In genomic region chr10:133196221-133196920, GRCh38 we compare ENCODE assay signal across 26 cellular contexts. TPM values are rescaled to one million over a fixed set of nuclear protein-coding genes. Genes with fewer than 3 reads are reported as not detected.
DNase-seq lines count a peak whose midpoint lies in the region; ATAC-seq, FAIRE-seq and TF ChIP-seq lines count a peak whose summit lies in the region.
"Had no signal": no experiment of that assay in that cellular context is flagged by ENCODE, and none has a peak within 500 bp of the region (broad histone marks: within the 10 kb centered on the region; RNA-seq: fewer than 3 reads in every experiment).

No MANE protein-coding gene starts in this region.

- H3K4me2 ChIP-seq in BLaER1 = peak overlapping the region; percentile 59
- H3K4me2 ChIP-seq in H9 (ENCODE audit: insufficient read depth, insufficient read length, low read length) = no peak overlapping the region
- no peak overlapping the region for H3K4me2 ChIP-seq in K562 (ENCODE audit: insufficient read depth, low read length)

- CTCF ChIA-PET in K562 (lab: Yijun Ruan, JAX; ENCODE audit: low intra/inter-chr PET ratio) = no interaction called here

- H2BK20ac ChIP-seq in H9 (ENCODE audit: low read depth, low read length, poor library complexity, severe bottlenecking) = no peak overlapping the region

- H3K36me3 Mint-ChIP-seq in H9 (ENCODE audit: insufficient read depth in 1 of 3, low read depth in 3 of 3) = peaks cover 1 to 17% (median 13%) of the 10 kb centered on the region in 3 experiments; a peak in 6 of 7 replicates
- H3K36me3 Mint-ChIP-seq: CD4-positive, alpha-beta memory T cell had no signal

- H3K9me3 ChIP-seq in BLaER1 (peaks cover 25% of the 10 kb centered on the region; the same call in 1 of the 2 replicates), H9 (ENCODE audit: control insufficient read depth, low read depth, low read length) (no peaks in the 10 kb centered on the region), K562 (replicated peaks; ENCODE audit: control insufficient read depth, insufficient read depth, low read depth, low read length) (no peaks in the 10 kb centered on the region), thyroid gland (no peaks in the 10 kb centered on the region)
- H3K9me3 ChIP-seq: BE2C, SJCRH30 had no signal

- FAIRE-seq in K562 (lab: Jason Lieb, UNC) = no peak
- FAIRE-seq: A204.1, GM12892, GM18507, H54, HTR-8/SVneo had no signal

- no peaks in the 10 kb centered on the region for H3K9me1 ChIP-seq in K562 (ENCODE audit: control insufficient read depth, insufficient read depth, low read length)

- H3K23ac ChIP-seq in H9 (ENCODE audit: insufficient read length, low read depth, low read length) = no peak overlapping the region

- H3K56ac ChIP-seq in H9 (ENCODE audit: insufficient read length, low read depth, low read length) = no peak overlapping the region

- H3K27me3 Mint-ChIP-seq in H9 (ENCODE audit: low read depth) = peaks cover 16% of the 10 kb centered on the region

- H2BK5ac ChIP-seq in H9 (ENCODE audit: insufficient read length, low read length) = no peak overlapping the region

- H3T11ph ChIP-seq in H9 (ENCODE audit: low read length) = no peak overlapping the region

- no peak for TF ChIP-seq RAD21 in K562 (CRISPR knock-in tag; conservative IDR thresholded peaks at IDR 0.05 in 1 of 2, IDR thresholded peaks at IDR 0.05 in 1 of 2)

- no peaks in the 10 kb centered on the region for H3K23me2 ChIP-seq in H9 (ENCODE audit: insufficient read length, low read depth, low read length, poor library complexity, severe bottlenecking)

- H3K36me3 ChIP-seq in BLaER1 = no peaks in the 10 kb centered on the region
- no peaks in the 10 kb centered on the region for H3K36me3 ChIP-seq in K562 (ENCODE audit: control insufficient read depth, insufficient read depth, low read length)
- H3K36me3 ChIP-seq in thyroid gland = no peaks in the 10 kb centered on the region
- H3K36me3 ChIP-seq: BE2C, SJCRH30 had no signal

- no peak overlapping the region for H2BK15ac ChIP-seq in H9 (ENCODE audit: low read depth, low read length)

- no peak overlapping the region for H3K14ac ChIP-seq in H9 (ENCODE audit: insufficient read depth, low read length)

- H2AFZ ChIP-seq in H9 (ENCODE audit: low read length) = no peak overlapping the region
- H2AFZ ChIP-seq in K562 (ENCODE audit: low read depth, low read length) = 0 out of 2 replicates have a peak overlapping the region, but pooled peaks have one; percentile 16

- no peaks in the 10 kb centered on the region for H3K79me2 ChIP-seq in H9 (ENCODE audit: insufficient read depth, low read length)
- H3K79me2 ChIP-seq in K562 (ENCODE audit: control insufficient read depth, insufficient read depth, low read length) = no peaks in the 10 kb centered on the region

- H3K18ac ChIP-seq in H9 (ENCODE audit: insufficient read length, low read depth, low read length) = no peak overlapping the region

- H3K27ac ChIP-seq in BLaER1 (no peak overlapping the region), H9 (ENCODE audit: insufficient read length, low read depth, low read length) (no peak overlapping the region), K562 (ENCODE audit: extremely low read depth, low read depth, low read length) (no peak overlapping the region), thyroid gland (no peak overlapping the region)
- H3K27ac ChIP-seq: RWPE1, SJCRH30 had no signal

- H2AK5ac ChIP-seq in H9 (ENCODE audit: insufficient read length, low read length) = no peak overlapping the region

- no peak overlapping the region for H3K4ac ChIP-seq in H9 (ENCODE audit: low read depth, low read length)

- no peak overlapping the region for H4K91ac ChIP-seq in H9 (ENCODE audit: insufficient read length, low read depth, low read length)

- no peaks in the 10 kb centered on the region for H3K27me3 ChIP-seq in BLaER1
- H3K27me3 ChIP-seq in H9 (ENCODE audit: insufficient read depth, low read length) = no peaks in the 10 kb centered on the region
- H3K27me3 ChIP-seq in K562 (ENCODE audit: control insufficient read depth in 2 of 2, insufficient read depth in 2 of 2, low read length in 2 of 2) = peaks cover 12 to 53% of the 10 kb centered on the region in 2 experiments; a peak in 4 of 5 replicates
- no peaks in the 10 kb centered on the region for H3K27me3 ChIP-seq in thyroid gland
- H3K27me3 ChIP-seq: SJCRH30 had no signal

- TF ChIP-seq EP300 in K562 (IDR thresholded peaks at IDR 0.05; ENCODE audit: low read length) = no peak

- H3K4me3 Mint-ChIP-seq in H9 = no peak overlapping the region
- H3K4me3 Mint-ChIP-seq: CD4-positive, alpha-beta memory T cell had no signal

- peaks cover 17 to 31% of the 10 kb centered on the region in 2 experiments for H3K9me3 Mint-ChIP-seq in H9

- DNase-seq in H9 (no peak), K562 (ENCODE audit: extremely low read depth in 1 of 4, low spot score in 3 of 4) (peak in 3 of 4 experiments; percentile 20 to 39 (median 27)), middle frontal gyrus (ENCODE audit: extremely low spot score, low spot score) (peak; percentile 13), thyroid gland (no peak), T1000 (lab: John Stamatoyannopoulos, UW) (no peak)
- DNase-seq: BE2C; Calu3; CD4-positive, alpha-beta memory T cell; DMS53; KBM-7; NCI-H1105 treated with DMSO at 0.1 percent for 48 hours; NCI-H1694 treated with DMSO at 0.1 percent for 48 hours; NCI-H2107; NCI-H2227 treated with DMSO at 0.1 percent for 48 hours; NCI-H510A treated with DMSO at 0.1 percent for 48 hours; NCI-H82; OCI-M1; SJCRH30 had no signal

- H3K4me3 ChIP-seq in BLaER1 (no peak overlapping the region), K562 (no peak overlapping the region), thyroid gland (replicated peaks in 1 of 3) (no peak overlapping the region)
- H3K4me3 ChIP-seq: SJCRH30 had no signal

- peak; percentile 58 for ATAC-seq in K562
- no peak for ATAC-seq in HG02884 (IDR thresholded peaks at IDR 0.05; ENCODE audit: unreplicated experiment)

- no peak overlapping the region for H4K8ac ChIP-seq in H9 (replicated peaks; ENCODE audit: insufficient read length, low read depth, low read length)

- H4K20me1 ChIP-seq in BLaER1 = no peaks in the 10 kb centered on the region
- H4K20me1 ChIP-seq in H9 (ENCODE audit: control insufficient read depth, insufficient read depth, insufficient read length) = no peaks in the 10 kb centered on the region
- no peaks in the 10 kb centered on the region for H4K20me1 ChIP-seq in K562 (replicated peaks; ENCODE audit: control insufficient read depth, insufficient read depth, low read length)

- POLR2A ChIA-PET in K562 (lab: Yijun Ruan, JAX) = no interaction called here

- WGBS in H9 (ENCODE audit: extremely low coverage, insufficient read length, low lambda C conversion rate) = no CpG with 5 or more reads among the region's 24 CpGs
- 16% methylated on average over 21 of the region's 24 CpGs for WGBS in K562 (ENCODE audit: insufficient coverage, low coverage, missing lambda C conversion rate)
- WGBS in thyroid gland, 2 donors = 80 to 88% methylated on average over 21 to 24 of the region's 24 CpGs

- no TSS peak for BruUV-seq in K562 (replicated peaks; lab: Mats Ljungman, UMichigan)

- intact Hi-C loops in K562 (cut with micrococcal nuclease) (no loop called here), thyroid gland (cut with DNase I) (no loop called here)

- 0 out of 4 replicates have a peak, but pooled peaks cover 0 to 2% of the 10 kb centered on the region in 2 experiments for H3K4me1 Mint-ChIP-seq in H9
- H3K4me1 Mint-ChIP-seq: CD4-positive, alpha-beta memory T cell had no signal

- no peak overlapping the region for H2BK12ac ChIP-seq in H9 (ENCODE audit: insufficient read length, low read depth, low read length)

- H3K9ac ChIP-seq in BLaER1 (0 out of 2 replicates have a peak overlapping the region, but pooled peaks have one; percentile 34), H9 (ENCODE audit: extremely low read depth, insufficient read length, low read length) (no peak overlapping the region), K562 (ENCODE audit: insufficient read depth in 1 of 2, low read depth in 2 of 2, low read length in 2 of 2) (no peak overlapping the region)

- peak overlapping the region in 2 of 3 experiments; percentile 14 to 90; a peak in 2 of 7 replicates for H3K27ac Mint-ChIP-seq in H9
- H3K27ac Mint-ChIP-seq: CD4-positive, alpha-beta memory T cell had no signal

- H3K79me1 ChIP-seq in H9 (ENCODE audit: insufficient read depth, low read depth, low read length, poor library complexity, severe bottlenecking) = no peaks in the 10 kb centered on the region

- no peak overlapping the region for H4K5ac ChIP-seq in H9 (ENCODE audit: insufficient read length, low read depth, low read length)

- no peak for TF ChIP-seq POLR2A in K562 (conservative IDR thresholded peaks at IDR 0.05)
- TF ChIP-seq POLR2A in thyroid gland (IDR thresholded peaks at IDR 0.05) = no peak

- H3K4me1 ChIP-seq in BLaER1 = peaks cover 26% of the 10 kb centered on the region
- H3K4me1 ChIP-seq in H9 (ENCODE audit: insufficient read depth, low read length) = no peaks in the 10 kb centered on the region
- H3K4me1 ChIP-seq in K562 (replicated peaks in 1 of 2; ENCODE audit: control insufficient read depth in 2 of 2, insufficient read depth in 2 of 2, low read length in 2 of 2) = peaks cover 0 to 52% of the 10 kb centered on the region in 2 experiments; a peak in 2 of 5 replicates
- no peaks in the 10 kb centered on the region for H3K4me1 ChIP-seq in thyroid gland
- H3K4me1 ChIP-seq: BE2C, SJCRH30 had no signal

- TF ChIP-seq CTCF in H9 (conservative IDR thresholded peaks at IDR 0.05) = no peak
- no peak for TF ChIP-seq CTCF in K562 (IDR thresholded peaks at IDR 0.05 in 2 of 3, conservative IDR thresholded peaks at IDR 0.05 in 1 of 3; ENCODE audit: insufficient read depth in 2 of 3, low read depth in 1 of 3, low read length in 3 of 3)
- TF ChIP-seq CTCF in thyroid gland (IDR thresholded peaks at IDR 0.05) = no peak

- no peak overlapping the region for H2BK120ac ChIP-seq in H9 (ENCODE audit: low read depth, low read length, poor library complexity, severe bottlenecking)

- in situ Hi-C loops in K562 (cut with MboI) = no loop called here

RNA-seq across cellular contexts. Expression of gene UTF1, which starts 33.6 kb away (rescaled TPM):
- total RNA-seq in H9 (2021) (31.5 and 38.6 TPM in 2 replicates), K562 (2014; rRNA removed) (not detected in 2 replicates), K562 (2014; rRNA removed; fragmentation: Illumina TruSeq; extraction: Trizol) (not detected in 2 replicates), K562 (2015; rRNA removed; fragmentation: Illumina TruSeq; extraction: Trizol) (not detected in 2 replicates), K562 (2021) (0.16 and 0.35 TPM in 2 replicates), thyroid gland (not detected)
- not detected in 2 replicates for total RNA-seq in K562 (2011; cell fraction: chromatin; rRNA removed; ENCODE audit: low replicate concordance)
- total RNA-seq in K562 (2011; cell fraction: nucleolus; rRNA removed) = not detected in 2 replicates
- total RNA-seq in K562 (2011; cell fraction: nucleoplasm; rRNA removed) = not detected in 2 replicates
- polyA plus RNA-seq in K562 (2011; rRNA removed) (not detected in 2 replicates), K562 (2014; fragmentation: Illumina TruSeq; extraction: Trizol) (not detected in 2 replicates), K562 (2014; fragmentation: Nextera tagmentation; extraction: Ambion mirVana) (not detected), K562 (2014; rRNA removed) (0.46 TPM in 1 of 2 replicates, not detected in the other)
- 0.12 TPM in 1 of 2 replicates, not detected in the other for polyA plus RNA-seq in K562 (2011; cell fraction: cytosol; rRNA removed)
- 0.14 TPM in 1 of 2 replicates, not detected in the other for polyA plus RNA-seq in K562 (2011; cell fraction: nucleus; rRNA removed)
- 0.09 and 0.28 TPM in 2 replicates for polyA plus RNA-seq in K562 (2012)
- polyA minus RNA-seq in K562 (2011; rRNA and poly(A)+ RNA removed) = not detected in 2 replicates
- polyA minus RNA-seq in K562 (2011; cell fraction: cytosol; rRNA and poly(A)+ RNA removed) = not detected in 2 replicates
- not detected in 2 replicates for polyA minus RNA-seq in K562 (2011; cell fraction: nucleus; rRNA and poly(A)+ RNA removed)
- total RNA-seq: Calu3; CD4-positive, alpha-beta memory T cell; SJCRH30 had no signal
- polyA plus RNA-seq: CD4-positive, alpha-beta memory T cell had no signal

RNA-seq across cellular contexts. Expression of gene KNDC1, which starts 36.4 kb away (rescaled TPM):
- 13.7 and 15.7 TPM in 2 replicates for total RNA-seq in H9 (2021)
- total RNA-seq in K562 (2011; cell fraction: chromatin; rRNA removed; ENCODE audit: low replicate concordance) = 0.86 TPM in 1 of 2 replicates, not detected in the other
- total RNA-seq in K562 (2011; cell fraction: nucleolus; rRNA removed) = 1.5 and 1.8 TPM in 2 replicates
- total RNA-seq in K562 (2011; cell fraction: nucleoplasm; rRNA removed) = 2.1 TPM in 1 of 2 replicates, not detected in the other
- total RNA-seq in K562 (2014; rRNA removed) = under 0.01 TPM in 1 of 2 replicates, not detected in the other
- not detected in 2 replicates for total RNA-seq in K562 (2014; rRNA removed; fragmentation: Illumina TruSeq; extraction: Trizol)
- total RNA-seq in K562 (2015; rRNA removed; fragmentation: Illumina TruSeq; extraction: Trizol) = not detected in 2 replicates
- 0.11 TPM in 1 of 2 replicates, not detected in the other for total RNA-seq in K562 (2021)
- polyA plus RNA-seq in K562 (2011; rRNA removed) = 0.20 and 0.26 TPM in 2 replicates
- 0.04 and 0.18 TPM in 2 replicates for polyA plus RNA-seq in K562 (2011; cell fraction: cytosol; rRNA removed)
- 0.52 and 2.3 TPM in 2 replicates for polyA plus RNA-seq in K562 (2011; cell fraction: nucleus; rRNA removed)
- polyA plus RNA-seq in K562 (2012) = 0.07 and 1.1 TPM in 2 replicates
- not detected in 2 replicates for polyA plus RNA-seq in K562 (2014; fragmentation: Illumina TruSeq; extraction: Trizol)
- not detected for polyA plus RNA-seq in K562 (2014; fragmentation: Nextera tagmentation; extraction: Ambion mirVana)
- 0.07 TPM in 1 of 2 replicates, not detected in the other for polyA plus RNA-seq in K562 (2014; rRNA removed)
- polyA minus RNA-seq in K562 (2011; rRNA and poly(A)+ RNA removed) = not detected in 2 replicates
- polyA minus RNA-seq in K562 (2011; cell fraction: cytosol; rRNA and poly(A)+ RNA removed) = not detected in 2 replicates
- polyA minus RNA-seq in K562 (2011; cell fraction: nucleus; rRNA and poly(A)+ RNA removed) = 0.11 and 0.27 TPM in 2 replicates
- total RNA-seq in thyroid gland = 1 to 10 TPM; 2.1 to 9.3 (median 3.5) TPM

RNA-seq across cellular contexts. Expression of gene VENTX, which starts 41.3 kb away (rescaled TPM):
- 10.9 and 11.1 TPM in 2 replicates for total RNA-seq in H9 (2021)
- total RNA-seq in K562 (2011; cell fraction: chromatin; rRNA removed; ENCODE audit: low replicate concordance) = 1.8 and 3.5 TPM in 2 replicates
- 2.1 and 2.7 TPM in 2 replicates for total RNA-seq in K562 (2011; cell fraction: nucleolus; rRNA removed)
- 1.6 and 1.7 TPM in 2 replicates for total RNA-seq in K562 (2011; cell fraction: nucleoplasm; rRNA removed)
- 0.45 and 0.49 TPM in 2 replicates for total RNA-seq in K562 (2014; rRNA removed)
- total RNA-seq in K562 (2014; rRNA removed; fragmentation: Illumina TruSeq; extraction: Trizol) = 0.16 and 0.18 TPM in 2 replicates
- 0.07 and 0.23 TPM in 2 replicates for total RNA-seq in K562 (2015; rRNA removed; fragmentation: Illumina TruSeq; extraction: Trizol)
- 0.55 and 0.69 TPM in 2 replicates for total RNA-seq in K562 (2021)
- 0.03 and 0.21 TPM in 2 replicates for polyA plus RNA-seq in K562 (2011; rRNA removed)
- polyA plus RNA-seq in K562 (2011; cell fraction: cytosol; rRNA removed) = 0.07 and 0.60 TPM in 2 replicates
- polyA plus RNA-seq in K562 (2011; cell fraction: nucleus; rRNA removed) = 0.17 and 2.0 TPM in 2 replicates
- 0.48 and 1.4 TPM in 2 replicates for polyA plus RNA-seq in K562 (2012)
- 0.19 and 0.29 TPM in 2 replicates for polyA plus RNA-seq in K562 (2014; fragmentation: Illumina TruSeq; extraction: Trizol)
- under 1 TPM in 1 of 2 experiments, not detected in 1; 0.07 TPM for polyA plus RNA-seq in K562 (2014; fragmentation: Nextera tagmentation; extraction: Ambion mirVana)
- 0.36 and 0.70 TPM in 2 replicates for polyA plus RNA-seq in K562 (2014; rRNA removed)
- polyA minus RNA-seq in K562 (2011; rRNA and poly(A)+ RNA removed) = not detected in 2 replicates
- not detected in 2 replicates for polyA minus RNA-seq in K562 (2011; cell fraction: cytosol; rRNA and poly(A)+ RNA removed)
- 0.11 and 0.27 TPM in 2 replicates for polyA minus RNA-seq in K562 (2011; cell fraction: nucleus; rRNA and poly(A)+ RNA removed)
- total RNA-seq in thyroid gland = 1 to 10 TPM in 1 of 4 donors, under 1 TPM in 2, not detected in 1; 0.40 to 1.3 (median 0.63) TPM
- total RNA-seq: Calu3; CD4-positive, alpha-beta memory T cell had no signal
- polyA plus RNA-seq: CD4-positive, alpha-beta memory T cell had no signal

Comparison
In these comparisons a context has a peak if more than half of its experiments do, and no peak if none do; other contexts are left out.
1. DNase-seq: peak in K562 (3 of 4) and middle frontal gyrus (single experiment); none in H9 (single experiment), thyroid gland (0 of 2) and T1000 (single experiment).
2. RNA of gene UTF1, which starts 33.6 kb away (total RNA-seq): 31.5 to 38.6 TPM in H9; 0.16 to 0.35 TPM in K562 and not detected in thyroid gland; every median in the first group is over 10 times any median in the second.